In genomic region chr7:42940985-42941847, GRCh38 we compare ENCODE assay signal across 8 cellular contexts. TPM values are rescaled to one million over a fixed set of nuclear protein-coding genes. Genes with fewer than 3 reads are reported as not detected.
DNase-seq lines count a peak whose midpoint lies in the region; ATAC-seq and TF ChIP-seq lines count a peak whose summit lies in the region.

No MANE protein-coding gene starts in this region.

- H3K4me2 ChIP-seq in MM.1S (ENCODE audit: low read depth, low read length), result no peak overlapping the region

- H4K20me1 ChIP-seq in MM.1S (ENCODE audit: insufficient read depth, low read length), result no peaks in the 10 kb centered on the region

- H3K4me3 Mint-ChIP-seq in Caco-2 (ENCODE audit: unreplicated experiment), result no peak overlapping the region
- no peak overlapping the region for H3K4me3 Mint-ChIP-seq in activated naive CD8-positive, alpha-beta T cell treated with anti-CD3 and anti-CD28 coated beads for 36 hours

- H3K27ac ChIP-seq in MM.1S (ENCODE audit: low read length), result no peak overlapping the region
- H3K27ac ChIP-seq in heart right ventricle, result no peak overlapping the region

- H3K9ac ChIP-seq in MM.1S (ENCODE audit: low read length), result no peak overlapping the region

- no peak overlapping the region for H3K27ac Mint-ChIP-seq in Caco-2 (ENCODE audit: unreplicated experiment)
- H3K27ac Mint-ChIP-seq in activated naive CD8-positive, alpha-beta T cell treated with anti-CD3 and anti-CD28 coated beads for 36 hours, result peak overlapping the region; percentile 10

- H2AFZ ChIP-seq in MM.1S (ENCODE audit: low read length), result no peak overlapping the region

- H3K9me3 Mint-ChIP-seq in Caco-2 (ENCODE audit: unreplicated experiment), result no peaks in the 10 kb centered on the region
- no peaks in the 10 kb centered on the region for H3K9me3 Mint-ChIP-seq in activated naive CD8-positive, alpha-beta T cell treated with anti-CD3 and anti-CD28 coated beads for 36 hours

- no peaks in the 10 kb centered on the region for H3K4me1 Mint-ChIP-seq in Caco-2 (ENCODE audit: low read depth, unreplicated experiment)
- peaks cover 36% of the 10 kb centered on the region for H3K4me1 Mint-ChIP-seq in activated naive CD8-positive, alpha-beta T cell treated with anti-CD3 and anti-CD28 coated beads for 36 hours

- 56% methylated on average over 13 of the region's 13 CpGs for WGBS in heart right ventricle, 2 donors

- H3K79me2 ChIP-seq in MM.1S (ENCODE audit: low read length), result peaks cover 9% of the 10 kb centered on the region

- H3K4me1 ChIP-seq in Caco-2 (no peaks in the 10 kb centered on the region), MM.1S (ENCODE audit: low read length) (peaks cover 20% of the 10 kb centered on the region), heart right ventricle (peaks cover 0 to 4% (median 0%) of the 10 kb centered on the region in 9 donors)

- no peak overlapping the region for H3K4me3 ChIP-seq in Caco-2 (ENCODE audit: low read depth, low read length)
- H3K4me3 ChIP-seq in MM.1S (ENCODE audit: low read length), result no peak overlapping the region
- H3K4me3 ChIP-seq in heart right ventricle, result no peak overlapping the region

- DNase-seq in Caco-2 (peak; percentile 74 to 78), MM.1S (peak; percentile 83), SKM-1 (lab: John Stamatoyannopoulos, UW; ENCODE audit: unreplicated experiment) (peak; percentile 23), heart right ventricle (peak; percentile 70 to 75), pulmonary artery endothelial cell (ENCODE audit: low read depth, low spot score) (peak; percentile 44)
- DNase-seq in activated naive CD8-positive, alpha-beta T cell treated with anti-CD3 and anti-CD28 coated beads for 36 hours, result peak; percentile 66

- CTCF ChIA-PET in Caco-2 (lab: Charles Lee), result interaction anchor here (0.5 to 1.3 kb wide), 9 partner anchors 9 to 901 kb away, joined by 3 to 19 read pairs (median 6); partner anchors contain the start of genes MRPL32 and PSMA2

- H3K27me3 Mint-ChIP-seq in Caco-2 (ENCODE audit: insufficient read depth, unreplicated experiment), result no peaks in the 10 kb centered on the region
- no peaks in the 10 kb centered on the region for H3K27me3 Mint-ChIP-seq in activated naive CD8-positive, alpha-beta T cell treated with anti-CD3 and anti-CD28 coated beads for 36 hours

- ATAC-seq in GM21515 (IDR thresholded peaks at IDR 0.05; ENCODE audit: unreplicated experiment) (peak; percentile 43), heart right ventricle (peak; percentile 23 to 83 (median 66)), HG02610 (IDR thresholded peaks at IDR 0.05; ENCODE audit: unreplicated experiment) (no peak)

- H3K27me3 ChIP-seq in Caco-2 (replicated peaks; ENCODE audit: control insufficient read depth, insufficient read depth, low read length) (no peaks in the 10 kb centered on the region), MM.1S (replicated peaks; ENCODE audit: insufficient read depth, low read length) (no peaks in the 10 kb centered on the region), heart right ventricle (no peaks in the 10 kb centered on the region)

- peaks cover 10% of the 10 kb centered on the region for H3F3A ChIP-seq in MM.1S (ENCODE audit: insufficient read depth, low read length)

- H3K9me2 ChIP-seq in MM.1S (replicated peaks; ENCODE audit: insufficient read depth, low read length), result no peaks in the 10 kb centered on the region

- H3K9me3 ChIP-seq in Caco-2, result no peaks in the 10 kb centered on the region
- no peaks in the 10 kb centered on the region for H3K9me3 ChIP-seq in MM.1S (replicated peaks; ENCODE audit: insufficient read depth, low read length)
- no peaks in the 10 kb centered on the region for H3K9me3 ChIP-seq in heart right ventricle

- TF ChIP-seq CTCF in Caco-2 (IDR thresholded peaks at IDR 0.05; ENCODE audit: insufficient read depth in 1 of 2, low read depth in 1 of 2, low read length in 1 of 2, severe bottlenecking in 1 of 2, unreplicated experiment in 1 of 2) (peak; percentile 86 to 91), MM.1S (IDR thresholded peaks at IDR 0.05; ENCODE audit: low read length) (peak; percentile 94), heart right ventricle (IDR thresholded peaks at IDR 0.05) (peak; percentile 78 to 92 (median 88))

- no TSS peak for BruUV-seq in Caco-2 (replicated peaks; lab: Mats Ljungman, UMichigan)

- peaks cover 25% of the 10 kb centered on the region for H3K36me3 Mint-ChIP-seq in Caco-2 (ENCODE audit: insufficient read depth, unreplicated experiment)
- peaks cover 13% of the 10 kb centered on the region for H3K36me3 Mint-ChIP-seq in activated naive CD8-positive, alpha-beta T cell treated with anti-CD3 and anti-CD28 coated beads for 36 hours

- intact Hi-C loops in Caco-2 (cut with micrococcal nuclease; ENCODE audit: unreplicated experiment) (loop anchor here (1.0 to 5.0 kb wide), 4 partner anchors 167 to 898 kb away; no protein-coding TSS in a partner anchor), heart right ventricle (cut with DNase I) (loop anchor here (2.0 to 10.0 kb wide), 12 partner anchors 164 to 901 kb away; partner anchors contain the start of gene HECW1 (in 1 of the 10))

- POLR2A ChIA-PET in Caco-2 (lab: Charles Lee), result interaction anchor here (0.7 kb wide), 1 partner anchor 9 kb away, joined by 3 read pairs; the partner anchor contains the start of genes MRPL32 and PSMA2

- no peaks in the 10 kb centered on the region; the same call in 1 of the 2 replicates for H3K36me3 ChIP-seq in Caco-2 (ENCODE audit: control insufficient read depth, insufficient read depth, low read length)
- H3K36me3 ChIP-seq in MM.1S (replicated peaks; ENCODE audit: insufficient read depth, low read length), result peaks cover 10% of the 10 kb centered on the region
- H3K36me3 ChIP-seq in heart right ventricle, result peaks cover 0 to 48% (median 19%) of the 10 kb centered on the region in 9 donors

RNA-seq across cellular contexts. Expression of gene MRPL32, which starts 9.0 kb away (rescaled TPM):
- 61.6 and 63.6 TPM in 2 replicates for total RNA-seq in Caco-2 (2022)
- total RNA-seq in activated naive CD8-positive, alpha-beta T cell treated with anti-CD3 and anti-CD28 coated beads for 36 hours, result 10 to 100 TPM; 90.7 to 96.8 TPM
- 10 to 100 TPM; 45.7 to 78.0 (median 57.0) TPM for total RNA-seq in heart right ventricle
- polyA plus RNA-seq in heart right ventricle, result 10 to 100 TPM; 81.6 to 99.2 TPM
- total RNA-seq in pulmonary artery endothelial cell, result 79.3 and 89.5 TPM in 2 replicates

RNA-seq across cellular contexts. Expression of gene PSMA2, which starts 9.2 kb away (rescaled TPM):
- total RNA-seq in Caco-2 (2022), result 147 and 159 TPM in 2 replicates
- total RNA-seq in activated naive CD8-positive, alpha-beta T cell treated with anti-CD3 and anti-CD28 coated beads for 36 hours, result 100 to 1,000 TPM; 207 to 235 TPM
- total RNA-seq in heart right ventricle, result 100 to 1,000 TPM in 1 of 10 donors, 10 to 100 TPM in 9; 66.3 to 103 (median 77.1) TPM
- polyA plus RNA-seq in heart right ventricle, result 100 to 1,000 TPM in 1 of 2 donors, 10 to 100 TPM in 1; 32.4 to 154 TPM
- 101 and 121 TPM in 2 replicates for total RNA-seq in pulmonary artery endothelial cell

RNA-seq across cellular contexts. Expression of gene C7orf25, which starts 29.3 kb away (rescaled TPM):
- total RNA-seq in Caco-2 (2022) (2.7 and 3.2 TPM in 2 replicates), heart right ventricle (1 to 10 TPM; 1.4 to 4.6 (median 3.3) TPM), pulmonary artery endothelial cell (3.4 and 5.3 TPM in 2 replicates)
- 1 to 10 TPM; 3.8 to 4.3 TPM for total RNA-seq in activated naive CD8-positive, alpha-beta T cell treated with anti-CD3 and anti-CD28 coated beads for 36 hours
- 10 to 100 TPM in 1 of 2 donors, 1 to 10 TPM in 1; 2.9 to 10.3 TPM for polyA plus RNA-seq in heart right ventricle

Comparison
In these comparisons a context has a peak if more than half of its experiments do, and no peak if none do; other contexts are left out.
1. DNase-seq: peak in every context shown above with its lines; median percentile 83 in MM.1S; 76 in Caco-2; 72 in heart right ventricle; 66 in activated naive CD8-positive, alpha-beta T cell treated with anti-CD3 and anti-CD28 coated beads for 36 hours; 44 in pulmonary artery endothelial cell; 23 in SKM-1.